ENCODE assay signal across 1 cellular context in genomic region chr20:62348604-62349003, GRCh38.
TF ChIP-seq lines count a peak whose summit lies in the region.

No MANE protein-coding gene starts in this region.

TF ChIP-seq in A549, 52 proteins besides CTCF, POLR2A, EP300 and RAD21:
- no peak for TF ChIP-seq HES2 (IDR thresholded peaks at IDR 0.05)
- no peak for TF ChIP-seq ZSCAN20 (CRISPR knock-in tag; IDR thresholded peaks at IDR 0.05)
- no peak for TF ChIP-seq RNF2 (IDR thresholded peaks at IDR 0.05; ENCODE audit: borderline replicate concordance, low read depth)
- TF ChIP-seq EHF (CRISPR knock-in tag; IDR thresholded peaks at IDR 0.05), result peak; percentile 33; the same call in 1 of the 2 replicates
- no peak for TF ChIP-seq USF2 (IDR thresholded peaks at IDR 0.05)
- TF ChIP-seq JUNB (IDR thresholded peaks at IDR 0.05), result no peak
